In the genomic region with DNA sequence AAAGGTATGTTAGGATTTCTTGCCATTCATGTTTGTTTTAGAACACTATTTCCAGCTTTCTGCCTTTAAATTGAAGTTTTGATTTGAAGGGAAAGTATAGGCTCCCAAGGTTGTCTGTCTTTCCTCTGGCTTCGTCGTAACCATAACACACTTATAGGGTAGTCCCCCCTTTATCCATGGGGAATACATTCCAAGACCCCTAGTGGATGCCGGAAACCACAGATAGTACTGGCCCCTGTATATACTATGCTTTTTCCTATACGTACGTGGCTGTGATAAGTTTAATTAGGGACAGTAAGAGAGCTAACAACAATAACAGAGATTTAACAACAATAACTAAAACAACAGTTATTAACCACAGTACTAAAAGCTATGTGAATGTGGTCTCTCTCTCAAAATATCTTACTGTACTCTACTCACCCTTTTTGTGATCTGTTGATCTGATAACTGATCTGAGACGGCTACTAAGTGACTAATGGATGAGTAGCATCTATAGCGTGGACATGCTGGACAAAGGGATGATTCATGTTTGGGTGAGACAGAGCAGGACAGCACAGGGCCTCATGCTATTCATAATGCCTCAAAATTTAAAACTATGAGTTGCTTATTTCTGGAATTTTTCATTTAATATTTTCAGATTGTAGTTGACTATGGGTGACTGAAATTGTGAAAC, we compare ENCODE assay signal across 1 cellular context.
TF ChIP-seq lines count a peak whose summit lies in the region.

No MANE protein-coding gene starts in this region.

TF ChIP-seq in SK-N-SH, 30 proteins besides CTCF, POLR2A, EP300 and RAD21 (continued from another document):
- TF ChIP-seq, protein P1, sequence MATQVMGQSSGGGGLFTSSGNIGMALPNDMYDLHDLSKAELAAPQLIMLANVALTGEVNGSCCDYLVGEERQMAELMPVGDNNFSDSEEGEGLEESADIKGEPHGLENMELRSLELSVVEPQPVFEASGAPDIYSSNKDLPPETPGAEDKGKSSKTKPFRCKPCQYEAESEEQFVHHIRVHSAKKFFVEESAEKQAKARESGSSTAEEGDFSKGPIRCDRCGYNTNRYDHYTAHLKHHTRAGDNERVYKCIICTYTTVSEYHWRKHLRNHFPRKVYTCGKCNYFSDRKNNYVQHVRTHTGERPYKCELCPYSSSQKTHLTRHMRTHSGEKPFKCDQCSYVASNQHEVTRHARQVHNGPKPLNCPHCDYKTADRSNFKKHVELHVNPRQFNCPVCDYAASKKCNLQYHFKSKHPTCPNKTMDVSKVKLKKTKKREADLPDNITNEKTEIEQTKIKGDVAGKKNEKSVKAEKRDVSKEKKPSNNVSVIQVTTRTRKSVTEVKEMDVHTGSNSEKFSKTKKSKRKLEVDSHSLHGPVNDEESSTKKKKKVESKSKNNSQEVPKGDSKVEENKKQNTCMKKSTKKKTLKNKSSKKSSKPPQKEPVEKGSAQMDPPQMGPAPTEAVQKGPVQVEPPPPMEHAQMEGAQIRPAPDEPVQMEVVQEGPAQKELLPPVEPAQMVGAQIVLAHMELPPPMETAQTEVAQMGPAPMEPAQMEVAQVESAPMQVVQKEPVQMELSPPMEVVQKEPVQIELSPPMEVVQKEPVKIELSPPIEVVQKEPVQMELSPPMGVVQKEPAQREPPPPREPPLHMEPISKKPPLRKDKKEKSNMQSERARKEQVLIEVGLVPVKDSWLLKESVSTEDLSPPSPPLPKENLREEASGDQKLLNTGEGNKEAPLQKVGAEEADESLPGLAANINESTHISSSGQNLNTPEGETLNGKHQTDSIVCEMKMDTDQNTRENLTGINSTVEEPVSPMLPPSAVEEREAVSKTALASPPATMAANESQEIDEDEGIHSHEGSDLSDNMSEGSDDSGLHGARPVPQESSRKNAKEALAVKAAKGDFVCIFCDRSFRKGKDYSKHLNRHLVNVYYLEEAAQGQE (IDR thresholded peaks at IDR 0.05; ENCODE audit: low read depth, low read length), result peak; percentile 57; the same call in 1 of the 2 replicates
- no peak for TF ChIP-seq GABPA (IDR thresholded peaks at IDR 0.05; ENCODE audit: low read depth)
- TF ChIP-seq MXI1 (IDR thresholded peaks at IDR 0.05; ENCODE audit: low read depth, low read length), result no peak; the same call in 1 of the 2 replicates
- peak; percentile 100 for TF ChIP-seq JUND (IDR thresholded peaks at IDR 0.05)
- TF ChIP-seq EZH2phosphoT487 (IDR thresholded peaks at IDR 0.05; ENCODE audit: borderline replicate concordance, low read depth), result no peak
- TF ChIP-seq, protein P2, sequence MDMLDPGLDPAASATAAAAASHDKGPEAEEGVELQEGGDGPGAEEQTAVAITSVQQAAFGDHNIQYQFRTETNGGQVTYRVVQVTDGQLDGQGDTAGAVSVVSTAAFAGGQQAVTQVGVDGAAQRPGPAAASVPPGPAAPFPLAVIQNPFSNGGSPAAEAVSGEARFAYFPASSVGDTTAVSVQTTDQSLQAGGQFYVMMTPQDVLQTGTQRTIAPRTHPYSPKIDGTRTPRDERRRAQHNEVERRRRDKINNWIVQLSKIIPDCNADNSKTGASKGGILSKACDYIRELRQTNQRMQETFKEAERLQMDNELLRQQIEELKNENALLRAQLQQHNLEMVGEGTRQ (IDR thresholded peaks at IDR 0.05; ENCODE audit: borderline replicate concordance, low read depth, low read length), result no peak
- TF ChIP-seq CHD2 (IDR thresholded peaks at IDR 0.05; ENCODE audit: low read length, partially characterized antibody), result peak; percentile 40
- peak; percentile 95 for TF ChIP-seq FOXM1 (IDR thresholded peaks at IDR 0.05; ENCODE audit: low read depth)
- no peak for TF ChIP-seq RFX5 (IDR thresholded peaks at IDR 0.05; ENCODE audit: low read length)
- TF ChIP-seq TCF12 (IDR thresholded peaks at IDR 0.05), result peak; percentile 100
- TF ChIP-seq, protein P3, sequence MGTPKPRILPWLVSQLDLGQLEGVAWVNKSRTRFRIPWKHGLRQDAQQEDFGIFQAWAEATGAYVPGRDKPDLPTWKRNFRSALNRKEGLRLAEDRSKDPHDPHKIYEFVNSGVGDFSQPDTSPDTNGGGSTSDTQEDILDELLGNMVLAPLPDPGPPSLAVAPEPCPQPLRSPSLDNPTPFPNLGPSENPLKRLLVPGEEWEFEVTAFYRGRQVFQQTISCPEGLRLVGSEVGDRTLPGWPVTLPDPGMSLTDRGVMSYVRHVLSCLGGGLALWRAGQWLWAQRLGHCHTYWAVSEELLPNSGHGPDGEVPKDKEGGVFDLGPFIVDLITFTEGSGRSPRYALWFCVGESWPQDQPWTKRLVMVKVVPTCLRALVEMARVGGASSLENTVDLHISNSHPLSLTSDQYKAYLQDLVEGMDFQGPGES (IDR thresholded peaks at IDR 0.05; ENCODE audit: low read depth, low read length), result no peak
- TF ChIP-seq YY1 (IDR thresholded peaks at IDR 0.05; ENCODE audit: low read depth), result no peak
- TF ChIP-seq, protein P4, sequence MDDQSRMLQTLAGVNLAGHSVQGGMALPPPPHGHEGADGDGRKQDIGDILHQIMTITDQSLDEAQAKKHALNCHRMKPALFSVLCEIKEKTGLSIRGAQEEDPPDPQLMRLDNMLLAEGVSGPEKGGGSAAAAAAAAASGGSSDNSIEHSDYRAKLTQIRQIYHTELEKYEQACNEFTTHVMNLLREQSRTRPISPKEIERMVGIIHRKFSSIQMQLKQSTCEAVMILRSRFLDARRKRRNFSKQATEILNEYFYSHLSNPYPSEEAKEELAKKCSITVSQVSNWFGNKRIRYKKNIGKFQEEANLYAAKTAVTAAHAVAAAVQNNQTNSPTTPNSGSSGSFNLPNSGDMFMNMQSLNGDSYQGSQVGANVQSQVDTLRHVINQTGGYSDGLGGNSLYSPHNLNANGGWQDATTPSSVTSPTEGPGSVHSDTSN (IDR thresholded peaks at IDR 0.05), result peak; percentile 99
- peak; percentile 91 for TF ChIP-seq MEF2A (IDR thresholded peaks at IDR 0.05; ENCODE audit: borderline replicate concordance, low read depth)
- no peak; the same call in 1 of the 2 replicates for TF ChIP-seq ELF1 (IDR thresholded peaks at IDR 0.05)
- TF ChIP-seq TAF1 (IDR thresholded peaks at IDR 0.05; ENCODE audit: borderline replicate concordance, low read depth, low read length), result no peak; the same call in 1 of the 2 replicates
- no peak; the same call in 1 of the 2 replicates for TF ChIP-seq RCOR1 (IDR thresholded peaks at IDR 0.05; ENCODE audit: low read length)
- TF ChIP-seq, protein P5, sequence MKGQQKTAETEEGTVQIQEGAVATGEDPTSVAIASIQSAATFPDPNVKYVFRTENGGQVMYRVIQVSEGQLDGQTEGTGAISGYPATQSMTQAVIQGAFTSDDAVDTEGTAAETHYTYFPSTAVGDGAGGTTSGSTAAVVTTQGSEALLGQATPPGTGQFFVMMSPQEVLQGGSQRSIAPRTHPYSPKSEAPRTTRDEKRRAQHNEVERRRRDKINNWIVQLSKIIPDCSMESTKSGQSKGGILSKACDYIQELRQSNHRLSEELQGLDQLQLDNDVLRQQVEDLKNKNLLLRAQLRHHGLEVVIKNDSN (IDR thresholded peaks at IDR 0.05; ENCODE audit: borderline replicate concordance, low read depth), result no peak
- TF ChIP-seq GATA2 (CRISPR knock-in tag; IDR thresholded peaks at IDR 0.05), result no peak
- TF ChIP-seq FOXJ3 (CRISPR knock-in tag; IDR thresholded peaks at IDR 0.05), result no peak
- TF ChIP-seq NFIC (IDR thresholded peaks at IDR 0.05; ENCODE audit: borderline replicate concordance), result peak; percentile 94
- peak; percentile 99 for TF ChIP-seq TEAD4 (IDR thresholded peaks at IDR 0.05; ENCODE audit: borderline replicate concordance, insufficient read depth)
- TF ChIP-seq, protein P6, sequence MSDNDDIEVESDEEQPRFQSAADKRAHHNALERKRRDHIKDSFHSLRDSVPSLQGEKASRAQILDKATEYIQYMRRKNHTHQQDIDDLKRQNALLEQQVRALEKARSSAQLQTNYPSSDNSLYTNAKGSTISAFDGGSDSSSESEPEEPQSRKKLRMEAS (IDR thresholded peaks at IDR 0.05; ENCODE audit: low read depth), result peak; percentile 86
TF ChIP-seq in SK-N-SH: peak in this region for 15.
